14 cellular contexts compared by ENCODE assay signal in genomic region chr3:12476238-12476897, GRCh38. TPM values are rescaled to one million over a fixed set of nuclear protein-coding genes. Genes with fewer than 3 reads are reported as not detected.
DNase-seq lines count a peak whose midpoint lies in the region; ATAC-seq and TF ChIP-seq lines count a peak whose summit lies in the region.
"Had no signal": no experiment of that assay in that cellular context is flagged by ENCODE, and none has a peak within 500 bp of the region (broad histone marks: within the 10 kb centered on the region; RNA-seq: fewer than 3 reads in every experiment).

No MANE protein-coding gene starts in this region.

- TF ChIP-seq POLR2A in transverse colon (IDR thresholded peaks at IDR 0.05): no peak

- peak; percentile 24 for ATAC-seq in left lobe of liver
- ATAC-seq in HG02852 (IDR thresholded peaks at IDR 0.05; ENCODE audit: unreplicated experiment): no peak
- no peak for ATAC-seq in stimulated activated naive CD8-positive, alpha-beta T cell treated with anti-CD3 and anti-CD28 coated beads, Interleukin-15, amount 100 ng/mL, for 72 hours
- ATAC-seq: activated CD8-positive, alpha-beta T cell treated with anti-CD3 and anti-CD28 coated beads, Interleukin-2, amount 10 ng/mL, durations not matched to agents 7 days and 5 days; activated naive CD4-positive, alpha-beta T cell treated with anti-CD3 and anti-CD28 coated beads, Interleukin-2, amount 50 U/mL, for 72 hours had no signal

- peak; percentile 19 for DNase-seq in HT-29 (ENCODE audit: low spot score)
- peak; percentile 62 for DNase-seq in brain microvascular endothelial cell
- no peak for DNase-seq in left lobe of liver (ENCODE audit: low spot score)
- DNase-seq in transverse colon: no peak
- no peak for DNase-seq in DMS79 treated with DMSO at 0.1 percent for 48 hours (lab: John Stamatoyannopoulos, UW)
- no peak for DNase-seq in stimulated activated naive CD8-positive, alpha-beta T cell treated with anti-CD3 and anti-CD28 coated beads, Interleukin-15, amount 100 ng/mL, for 72 hours
- DNase-seq: activated CD8-positive, alpha-beta T cell treated with anti-CD3 and anti-CD28 coated beads, Interleukin-2, amount 10 ng/mL, durations not matched to agents 7 days and 5 days; COR-L47; effector CD8-positive, alpha-beta T cell; NCI-H1930; T-helper 2 cell had no signal

- no peak overlapping the region for H3K4me3 Mint-ChIP-seq in stimulated activated naive CD8-positive, alpha-beta T cell treated with anti-CD3 and anti-CD28 coated beads, Interleukin-15, amount 100 ng/mL, for 72 hours
- H3K4me3 Mint-ChIP-seq: activated CD8-positive, alpha-beta T cell treated with anti-CD3 and anti-CD28 coated beads, Interleukin-2, amount 10 ng/mL, durations not matched to agents 7 days and 5 days had no signal

- H3K27ac Mint-ChIP-seq in stimulated activated naive CD8-positive, alpha-beta T cell treated with anti-CD3 and anti-CD28 coated beads, Interleukin-15, amount 100 ng/mL, for 72 hours: no peak overlapping the region
- H3K27ac Mint-ChIP-seq: activated CD8-positive, alpha-beta T cell treated with anti-CD3 and anti-CD28 coated beads, Interleukin-2, amount 10 ng/mL, durations not matched to agents 7 days and 5 days had no signal

- WGBS in transverse colon (ENCODE audit: low coverage in 1 of 2), 2 donors: 68 to 72% methylated on average over 3 to 5 of the region's 5 CpGs

- in situ Hi-C loops in brain microvascular endothelial cell (cut with HindIII; ENCODE audit: low pct_ligation_motif_present, low sequenced_read_pairs) (no loop called here), transverse colon (cut with MboI; ENCODE audit: low pct_ligation_motif_present in 1 of 4, low pct_unique_long_range_greater_than_20kb in 1 of 4, low sequenced_read_pairs in 3 of 4) (loop anchor here in 3 of 4 donors (5.0 to 25.0 kb wide), 4 partner anchors 182 to 352 kb away; no protein-coding TSS in a partner anchor)

- no peaks in the 10 kb centered on the region for H3K9me3 ChIP-seq in transverse colon
- H3K9me3 ChIP-seq: HAP-1 had no signal

- no peaks in the 10 kb centered on the region for H3K9me3 Mint-ChIP-seq in stimulated activated naive CD8-positive, alpha-beta T cell treated with anti-CD3 and anti-CD28 coated beads, Interleukin-15, amount 100 ng/mL, for 72 hours
- H3K9me3 Mint-ChIP-seq: activated naive CD4-positive, alpha-beta T cell treated with anti-CD3 and anti-CD28 coated beads, Interleukin-2, amount 50 U/mL, for 72 hours had no signal

- TF ChIP-seq EP300 in transverse colon (IDR thresholded peaks at IDR 0.05; ENCODE audit: low read depth): no peak

- intact Hi-C loops in transverse colon (cut with DNase I; ENCODE audit: low total_unique reads): loop anchor here (5.0 kb wide), 1 partner anchor 344 kb away; no protein-coding TSS in a partner anchor

- peak overlapping the region; percentile 36 for H3K27ac ChIP-seq in brain microvascular endothelial cell
- H3K27ac ChIP-seq in transverse colon: peak overlapping the region; percentile 9 to 32 (median 28)

- TF ChIP-seq CTCF in brain microvascular endothelial cell (IDR thresholded peaks at IDR 0.05; ENCODE audit: low read depth, low read length, missing control alignments) (no peak), transverse colon (IDR thresholded peaks at IDR 0.05) (no peak)

- H3K4me3 ChIP-seq in brain microvascular endothelial cell (ENCODE audit: low read depth, low read length): no peak overlapping the region
- H3K4me3 ChIP-seq in transverse colon: no peak overlapping the region
- H3K4me3 ChIP-seq: HAP-1 had no signal

- no peaks in the 10 kb centered on the region for H3K27me3 ChIP-seq in brain microvascular endothelial cell (replicated peaks)
- no peaks in the 10 kb centered on the region for H3K27me3 ChIP-seq in transverse colon

- peaks cover 10% of the 10 kb centered on the region for H3K4me1 Mint-ChIP-seq in stimulated activated naive CD8-positive, alpha-beta T cell treated with anti-CD3 and anti-CD28 coated beads, Interleukin-15, amount 100 ng/mL, for 72 hours

- H3K36me3 ChIP-seq in brain microvascular endothelial cell (replicated peaks): no peaks in the 10 kb centered on the region
- no peaks in the 10 kb centered on the region for H3K36me3 ChIP-seq in transverse colon
- H3K36me3 ChIP-seq: HAP-1 had no signal

- H3K4me1 ChIP-seq in transverse colon: peaks cover 0 to 39% (median 11%) of the 10 kb centered on the region in 4 donors
- H3K4me1 ChIP-seq: HAP-1 had no signal

- H3K27me3 Mint-ChIP-seq in stimulated activated naive CD8-positive, alpha-beta T cell treated with anti-CD3 and anti-CD28 coated beads, Interleukin-15, amount 100 ng/mL, for 72 hours: no peaks in the 10 kb centered on the region

RNA-seq across cellular contexts. Expression of gene TSEN2, which starts 7.9 kb away (rescaled TPM):
- total RNA-seq in HT-29 (2014; rRNA removed; shearing (Covaris generic)): 20.8 and 22.5 TPM in 2 replicates
- total RNA-seq in left lobe of liver (4.8 TPM), transverse colon (10 to 100 TPM; 20.9 to 47.6 (median 30.1) TPM)

Comparison
In these comparisons a context has a peak if more than half of its experiments do, and no peak if none do; other contexts are left out.
1. DNase-seq: peak in HT-29 (single experiment) and brain microvascular endothelial cell (single experiment); none in left lobe of liver (single experiment), transverse colon (single experiment), DMS79 treated with DMSO at 0.1 percent for 48 hours (single experiment) and stimulated activated naive CD8-positive, alpha-beta T cell treated with anti-CD3 and anti-CD28 coated beads, Interleukin-15, amount 100 ng/mL, for 72 hours (0 of 2).